In genomic region chr11:68976095-68976494, GRCh38 we compare ENCODE assay signal across 27 cellular contexts. TPM values are rescaled to one million over a fixed set of nuclear protein-coding genes. Genes with fewer than 3 reads are reported as not detected.
DNase-seq lines count a peak whose midpoint lies in the region; TF ChIP-seq lines count a peak whose summit lies in the region.
"Had no signal": no experiment of that assay in that cellular context is flagged by ENCODE, and none has a peak within 500 bp of the region (broad histone marks: within the 10 kb centered on the region; RNA-seq: fewer than 3 reads in every experiment).

No MANE protein-coding gene starts in this region.

- no peak overlapping the region for H3K4ac ChIP-seq in neuronal stem cell (ENCODE audit: low read length)

- no peak overlapping the region for H3K4me3 Mint-ChIP-seq in activated CD4-positive, alpha-beta T cell treated with anti-CD3 and anti-CD28 coated beads, Interleukin-2, amount 10 ng/mL, durations not matched to agents 7 days and 5 days
- H3K4me3 Mint-ChIP-seq: CD4-positive, alpha-beta T cell had no signal

- peaks cover 2% of the 10 kb centered on the region for H3K4me1 Mint-ChIP-seq in activated CD4-positive, alpha-beta T cell treated with anti-CD3 and anti-CD28 coated beads, Interleukin-2, amount 10 ng/mL, durations not matched to agents 7 days and 5 days

- no peak for TF ChIP-seq POLR2A in transverse colon (IDR thresholded peaks at IDR 0.05)

- no peak overlapping the region for H3K14ac ChIP-seq in neuronal stem cell (ENCODE audit: low read length)

- H3K18ac ChIP-seq in neuronal stem cell (ENCODE audit: low read length), result no peak overlapping the region

- no peaks in the 10 kb centered on the region for H3K9me3 Mint-ChIP-seq in activated CD4-positive, alpha-beta T cell treated with anti-CD3 and anti-CD28 coated beads, Interleukin-2, amount 10 ng/mL, durations not matched to agents 7 days and 5 days
- H3K9me3 Mint-ChIP-seq: CD4-positive, alpha-beta T cell had no signal

- H2AK5ac ChIP-seq in neuronal stem cell (ENCODE audit: low read depth, low read length), result no peak overlapping the region

- no peaks in the 10 kb centered on the region for H3K27me3 Mint-ChIP-seq in activated CD4-positive, alpha-beta T cell treated with anti-CD3 and anti-CD28 coated beads, Interleukin-2, amount 10 ng/mL, durations not matched to agents 7 days and 5 days

- H3K9me3 ChIP-seq in neuronal stem cell (replicated peaks in 1 of 2; ENCODE audit: control insufficient read depth in 2 of 2, insufficient read depth in 1 of 2, low read depth in 1 of 2, low read length in 2 of 2) (no peaks in the 10 kb centered on the region), transverse colon (no peaks in the 10 kb centered on the region)
- H3K9me3 ChIP-seq: BLaER1 treated with 17β-estradiol and CSF1 and Interleukin-3, amounts not matched to agents 10 nM and 100 nM had no signal

- H3K23ac ChIP-seq in neuronal stem cell (ENCODE audit: low read depth, low read length, poor library complexity), result no peak overlapping the region

- H3K27ac ChIP-seq in VCaP (peak overlapping the region; percentile 69), neuronal stem cell (replicated peaks; ENCODE audit: low read length) (no peak overlapping the region), transverse colon (no peak overlapping the region), RWPE1 (no peak overlapping the region)
- H3K27ac ChIP-seq: BLaER1 treated with 17β-estradiol and CSF1 and Interleukin-3, amounts not matched to agents 10 nM and 100 nM had no signal

- no peak overlapping the region for H3K9ac ChIP-seq in neuronal stem cell (ENCODE audit: low read depth, low read length, poor library complexity)
- H3K9ac ChIP-seq: BLaER1 treated with 17β-estradiol and CSF1 and Interleukin-3, amounts not matched to agents 10 nM and 100 nM had no signal

- H2AFZ ChIP-seq in neuronal stem cell (ENCODE audit: low read length), result peak overlapping the region; percentile 71

- no peak overlapping the region for H3K27ac Mint-ChIP-seq in activated CD4-positive, alpha-beta T cell treated with anti-CD3 and anti-CD28 coated beads, Interleukin-2, amount 10 ng/mL, durations not matched to agents 7 days and 5 days
- H3K27ac Mint-ChIP-seq: CD4-positive, alpha-beta T cell had no signal

- POLR2A ChIA-PET in RWPE1 (lab: Yijun Ruan, JAX; ENCODE audit: low non-redundant PET), result no interaction called here
- POLR2A ChIA-PET in activated CD4-positive, alpha-beta T cell treated with anti-CD3 and anti-CD28 coated beads, Interleukin-2, amount 10 ng/mL, durations not matched to agents 7 days and 5 days (lab: Charles Lee), result no interaction called here

- H2BK12ac ChIP-seq in neuronal stem cell (ENCODE audit: low read length), result no peak overlapping the region

- TF ChIP-seq CTCF in VCaP (conservative IDR thresholded peaks at IDR 0.05) (no peak), transverse colon (IDR thresholded peaks at IDR 0.05) (no peak), RWPE1 (conservative IDR thresholded peaks at IDR 0.05; ENCODE audit: low read depth) (no peak)

- H2BK15ac ChIP-seq in neuronal stem cell (ENCODE audit: low read length), result no peak overlapping the region

- no peak overlapping the region for H2BK5ac ChIP-seq in neuronal stem cell (ENCODE audit: low read length)

- TF ChIP-seq EP300 in transverse colon (IDR thresholded peaks at IDR 0.05; ENCODE audit: low read depth), result no peak

- peaks cover 0 to 26% (median 0%) of the 10 kb centered on the region in 3 experiments for H3K27me3 ChIP-seq in neuronal stem cell (ENCODE audit: control insufficient read depth in 3 of 3, insufficient read depth in 3 of 3, low read depth in 1 of 3, low read length in 3 of 3)
- H3K27me3 ChIP-seq in transverse colon, result peaks cover 9% of the 10 kb centered on the region

- no peak overlapping the region for H2BK120ac ChIP-seq in neuronal stem cell (ENCODE audit: low read depth, low read length)

- no peak overlapping the region for H4K8ac ChIP-seq in neuronal stem cell (ENCODE audit: low read depth, low read length)

- no peak overlapping the region for H3K4me3 ChIP-seq in neuronal stem cell (ENCODE audit: low read length in 2 of 2)
- no peak overlapping the region for H3K4me3 ChIP-seq in transverse colon
- H3K4me3 ChIP-seq: BLaER1 treated with 17β-estradiol and CSF1 and Interleukin-3, amounts not matched to agents 10 nM and 100 nM had no signal

- no CpG with 5 or more reads among the region's 4 CpGs for WGBS in neuronal stem cell (ENCODE audit: extremely low coverage in 2 of 2, insufficient read length in 2 of 2, insufficient replicate concordance in 1 of 2), 2 donors
- WGBS in transverse colon (ENCODE audit: low coverage in 1 of 2), 2 donors, result 52 to 68% methylated on average over 3 to 4 of the region's 4 CpGs

- H3K4me1 ChIP-seq in neuronal stem cell (ENCODE audit: control insufficient read depth in 2 of 2, insufficient read depth in 1 of 2, low read depth in 1 of 2, low read length in 2 of 2) (no peaks in the 10 kb centered on the region), transverse colon (no peaks in the 10 kb centered on the region)

- no peaks in the 10 kb centered on the region for H3K36me3 ChIP-seq in neuronal stem cell (replicated peaks in 1 of 2; ENCODE audit: control insufficient read depth in 2 of 2, insufficient read depth in 2 of 2, low read length in 2 of 2)
- H3K36me3 ChIP-seq in transverse colon, result no peaks in the 10 kb centered on the region
- H3K36me3 ChIP-seq: BLaER1 treated with 17β-estradiol and CSF1 and Interleukin-3, amounts not matched to agents 10 nM and 100 nM had no signal

- no peak overlapping the region for H3K4me2 ChIP-seq in neuronal stem cell (ENCODE audit: insufficient read depth, low read length, poor library complexity, severe bottlenecking)
- H3K4me2 ChIP-seq: BLaER1 treated with 17β-estradiol and CSF1 and Interleukin-3, amounts not matched to agents 10 nM and 100 nM had no signal

- no peaks in the 10 kb centered on the region for H3K36me3 Mint-ChIP-seq in activated CD4-positive, alpha-beta T cell treated with anti-CD3 and anti-CD28 coated beads, Interleukin-2, amount 10 ng/mL, durations not matched to agents 7 days and 5 days (ENCODE audit: low read depth)

- in situ Hi-C loops in transverse colon (cut with MboI; ENCODE audit: low pct_ligation_motif_present in 1 of 4, low pct_unique_long_range_greater_than_20kb in 1 of 4, low sequenced_read_pairs in 3 of 4), result no loop called here

- DNase-seq in ecto neural progenitor cell (ENCODE audit: low spot score), result peak; percentile 17
- no peak for DNase-seq in neuronal stem cell (ENCODE audit: low spot score)
- peak; percentile 0 for DNase-seq in transverse colon
- no peak for DNase-seq in RWPE1 (ENCODE audit: low spot score)
- DNase-seq in NCI-H748 (lab: John Stamatoyannopoulos, UW; ENCODE audit: unreplicated experiment), result no peak
- no peak for DNase-seq in activated CD4-positive, alpha-beta T cell treated with anti-CD3 and anti-CD28 coated beads, Interleukin-2, amount 10 ng/mL, durations not matched to agents 7 days and 5 days
- DNase-seq: AML-193; CD4-positive, alpha-beta T cell; GOT3; HCEC 1CT; KBM-7; MV-4-11; NCI-H1105; NCI-H1436 treated with DMSO at 0.1 percent for 48 hours; NCI-H187 treated with DMSO at 0.1 percent for 48 hours; NCI-H446; NCI-H524 treated with DMSO at 0.1 percent for 48 hours; RPMI8226; SHP77 had no signal

- no peak overlapping the region for H4K91ac ChIP-seq in neuronal stem cell (ENCODE audit: low read depth, low read length, poor library complexity)

- intact Hi-C loops in transverse colon (cut with DNase I; ENCODE audit: low total_unique reads), result no loop called here

- CTCF ChIA-PET in RWPE1 (lab: Yijun Ruan, JAX), result no interaction called here
- CTCF ChIA-PET in activated CD4-positive, alpha-beta T cell treated with anti-CD3 and anti-CD28 coated beads, Interleukin-2, amount 10 ng/mL, durations not matched to agents 7 days and 5 days (lab: Charles Lee), result no interaction called here

- H3K79me1 ChIP-seq in neuronal stem cell (ENCODE audit: low read depth, low read length), result no peaks in the 10 kb centered on the region

RNA-seq across cellular contexts. Expression of gene MRGPRD, which starts 4.7 kb away (rescaled TPM):
- polyA plus RNA-seq in neuronal stem cell (2013, experiment 1 of 2), result 0.04 TPM
- polyA plus RNA-seq in neuronal stem cell (2013, experiment 2 of 2), result not detected
- total RNA-seq in transverse colon, result not detected
- not detected for total RNA-seq in activated CD4-positive, alpha-beta T cell treated with anti-CD3 and anti-CD28 coated beads, Interleukin-2, amount 10 ng/mL, durations not matched to agents 7 days and 5 days
- total RNA-seq: CD4-positive, alpha-beta T cell; Daoy; G401; LHCN-M2; MCF 10A; SK-MEL-5 had no signal
- polyA plus RNA-seq: AG04450 had no signal

RNA-seq across cellular contexts. Expression of gene MRGPRF, which starts 37.0 kb away (rescaled TPM):
- polyA plus RNA-seq in neuronal stem cell (2013, experiment 1 of 2), result 2.2 TPM
- 2.0 TPM for polyA plus RNA-seq in neuronal stem cell (2013, experiment 2 of 2)
- total RNA-seq in transverse colon, result 100 to 1,000 TPM in 1 of 4 donors, 10 to 100 TPM in 3; 17.9 to 119 (median 43.6) TPM
- not detected for total RNA-seq in activated CD4-positive, alpha-beta T cell treated with anti-CD3 and anti-CD28 coated beads, Interleukin-2, amount 10 ng/mL, durations not matched to agents 7 days and 5 days
- total RNA-seq: CD4-positive, alpha-beta T cell; Daoy; G401; MCF 10A had no signal

Comparison
In these comparisons a context has a peak if more than half of its experiments do, and no peak if none do; other contexts are left out.
1. DNase-seq: peak in ecto neural progenitor cell (single experiment) and transverse colon (single experiment); none in neuronal stem cell (single experiment), RWPE1 (single experiment), NCI-H748 (single experiment) and activated CD4-positive, alpha-beta T cell treated with anti-CD3 and anti-CD28 coated beads, Interleukin-2, amount 10 ng/mL, durations not matched to agents 7 days and 5 days (single experiment).
2. RNA of gene MRGPRF, which starts 37.0 kb away (total RNA-seq): 17.9 to 119 TPM in transverse colon; not detected in activated CD4-positive, alpha-beta T cell treated with anti-CD3 and anti-CD28 coated beads, Interleukin-2, amount 10 ng/mL, durations not matched to agents 7 days and 5 days; every median in the first group is over 10 times any median in the second.